Comparison of ENCODE assay signal across 7 cellular contexts in genomic region chr16:67865318-67865717, GRCh38. TPM values are rescaled to one million over a fixed set of nuclear protein-coding genes. Genes with fewer than 3 reads are reported as not detected.
A peak's percentile ranks its signal among the peaks of the same experiment; 100 is the strongest.
DNase-seq lines count a peak whose midpoint lies in the region; ATAC-seq lines count a peak whose summit lies in the region.
"Had no signal": no experiment of that assay in that cellular context is flagged by ENCODE, and none has a peak within 500 bp of the region (broad histone marks: within the 10 kb centered on the region; RNA-seq: fewer than 3 reads in every experiment).

No MANE protein-coding gene starts in this region.

- no peak overlapping the region for H3K4me3 Mint-ChIP-seq in activated CD4-positive, alpha-beta memory T cell treated with anti-CD3 and anti-CD28 coated beads, Interleukin-2, amount 10 ng/mL, durations not matched to agents 7 days and 5 days

- H3K27me3 Mint-ChIP-seq in activated CD4-positive, alpha-beta memory T cell treated with anti-CD3 and anti-CD28 coated beads, Interleukin-2, amount 10 ng/mL, durations not matched to agents 7 days and 5 days: no peaks in the 10 kb centered on the region

- CTCF ChIA-PET in activated CD4-positive, alpha-beta memory T cell treated with anti-CD3 and anti-CD28 coated beads, Interleukin-2, amount 10 ng/mL, durations not matched to agents 7 days and 5 days (lab: Charles Lee): interaction anchor here (1.0 to 3.4 kb wide), 8 partner anchors 18 to 193 kb away, joined by 3 to 29 read pairs (median 4); partner anchors contain the start of genes RANBP10 and TSNAXIP1

- H3K9me3 Mint-ChIP-seq in activated CD4-positive, alpha-beta memory T cell treated with anti-CD3 and anti-CD28 coated beads, Interleukin-2, amount 10 ng/mL, durations not matched to agents 7 days and 5 days: no peaks in the 10 kb centered on the region

- H3K36me3 Mint-ChIP-seq in activated CD4-positive, alpha-beta memory T cell treated with anti-CD3 and anti-CD28 coated beads, Interleukin-2, amount 10 ng/mL, durations not matched to agents 7 days and 5 days (ENCODE audit: low read depth): peaks cover 20% of the 10 kb centered on the region

- no peak overlapping the region for H3K27ac Mint-ChIP-seq in activated CD4-positive, alpha-beta memory T cell treated with anti-CD3 and anti-CD28 coated beads, Interleukin-2, amount 10 ng/mL, durations not matched to agents 7 days and 5 days

- DNase-seq in NCI-H2107 (lab: John Stamatoyannopoulos, UW) (peak; percentile 22), NCI-H2107 treated with DMSO at 0.1 percent for 48 hours (lab: John Stamatoyannopoulos, UW; ENCODE audit: unreplicated experiment) (no peak), renal cortical epithelial cell (ENCODE audit: low read depth) (peak; percentile 51)
- peak; percentile 29 for DNase-seq in activated CD4-positive, alpha-beta memory T cell treated with anti-CD3 and anti-CD28 coated beads, Interleukin-2, amount 10 ng/mL, durations not matched to agents 7 days and 5 days
- DNase-seq: C1 segment of cervical spinal cord had no signal

- peaks cover 15% of the 10 kb centered on the region for H3K4me1 Mint-ChIP-seq in activated CD4-positive, alpha-beta memory T cell treated with anti-CD3 and anti-CD28 coated beads, Interleukin-2, amount 10 ng/mL, durations not matched to agents 7 days and 5 days

- POLR2A ChIA-PET in activated CD4-positive, alpha-beta memory T cell treated with anti-CD3 and anti-CD28 coated beads, Interleukin-2, amount 10 ng/mL, durations not matched to agents 7 days and 5 days (lab: Charles Lee): interaction anchor here (0.8 to 1.0 kb wide), 2 partner anchors 49 to 70 kb away, joined by 3 read pairs; no protein-coding TSS in a partner anchor

- ATAC-seq in HG03520 (IDR thresholded peaks at IDR 0.05; ENCODE audit: unreplicated experiment) (no peak), GM19463 (IDR thresholded peaks at IDR 0.05; ENCODE audit: unreplicated experiment) (no peak)

RNA-seq across cellular contexts. Expression of gene EDC4, which starts 7.5 kb away (rescaled TPM):
- total RNA-seq in activated CD4-positive, alpha-beta memory T cell treated with anti-CD3 and anti-CD28 coated beads, Interleukin-2, amount 10 ng/mL, durations not matched to agents 7 days and 5 days: 10 to 100 TPM; 98.4 to 99.3 TPM
- total RNA-seq in renal cortical epithelial cell: 48.4 and 62.9 TPM in 2 replicates

RNA-seq across cellular contexts. Expression of gene CENPT, which starts 17.8 kb away (rescaled TPM):
- 10 to 100 TPM; 50.2 to 53.5 TPM for total RNA-seq in activated CD4-positive, alpha-beta memory T cell treated with anti-CD3 and anti-CD28 coated beads, Interleukin-2, amount 10 ng/mL, durations not matched to agents 7 days and 5 days
- 34.7 and 37.2 TPM in 2 replicates for total RNA-seq in renal cortical epithelial cell

RNA-seq across cellular contexts. Expression of gene NUTF2, which starts 18.6 kb away (rescaled TPM):
- 100 to 1,000 TPM in 1 of 2 experiments, 10 to 100 TPM in 1; 96.4 to 101 TPM for total RNA-seq in activated CD4-positive, alpha-beta memory T cell treated with anti-CD3 and anti-CD28 coated beads, Interleukin-2, amount 10 ng/mL, durations not matched to agents 7 days and 5 days
- 204 and 241 TPM in 2 replicates for total RNA-seq in renal cortical epithelial cell

RNA-seq across cellular contexts. Expression of gene NRN1L, which starts 19.4 kb away (rescaled TPM):
- total RNA-seq in activated CD4-positive, alpha-beta memory T cell treated with anti-CD3 and anti-CD28 coated beads, Interleukin-2, amount 10 ng/mL, durations not matched to agents 7 days and 5 days: 1 to 10 TPM in 1 of 2 experiments, under 1 TPM in 1; 0.76 to 1.3 TPM
- not detected in 2 replicates for total RNA-seq in renal cortical epithelial cell

RNA-seq across cellular contexts. Expression of gene THAP11, which starts 23.2 kb away (rescaled TPM):
- total RNA-seq in activated CD4-positive, alpha-beta memory T cell treated with anti-CD3 and anti-CD28 coated beads, Interleukin-2, amount 10 ng/mL, durations not matched to agents 7 days and 5 days: 10 to 100 TPM; 40.6 to 42.3 TPM
- 19.6 and 36.1 TPM in 2 replicates for total RNA-seq in renal cortical epithelial cell
